In the genomic region with DNA sequence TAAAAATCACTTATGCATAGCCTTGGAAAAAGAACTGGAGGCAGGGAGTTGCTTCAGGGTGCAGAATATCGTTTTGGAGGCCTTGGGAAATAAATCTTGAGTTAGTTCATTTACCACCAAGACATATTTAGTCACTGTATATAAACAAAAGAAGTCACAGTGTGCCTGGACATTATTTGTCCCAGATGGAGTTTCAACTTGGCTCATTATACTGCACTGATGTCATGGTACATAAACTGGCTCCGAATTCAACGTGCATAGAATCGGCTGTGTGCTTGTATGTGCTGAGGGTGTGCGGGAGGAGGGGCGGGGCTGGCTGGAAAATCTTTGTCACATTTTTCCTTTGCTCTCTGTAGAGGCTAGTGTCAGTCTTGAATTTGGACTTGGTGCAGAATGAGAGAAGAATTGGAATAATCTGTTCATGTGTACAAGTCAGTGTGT, we compare ENCODE assay signal across 10 cellular contexts.
DNase-seq lines count a peak whose midpoint lies in the region; ATAC-seq and TF ChIP-seq lines count a peak whose summit lies in the region.
"Had no signal": no experiment of that assay in that cellular context is flagged by ENCODE, and none has a peak within 500 bp of the region (broad histone marks: within the 10 kb centered on the region; RNA-seq: fewer than 3 reads in every experiment).

No MANE protein-coding gene starts in this region.

- no peak overlapping the region for H3K27ac Mint-ChIP-seq in activated T-cell treated with anti-CD3 and anti-CD28 coated beads, Interleukin-2, amount 50 U/mL, for 72 hours

- no peak overlapping the region for H3K4me3 Mint-ChIP-seq in activated T-cell treated with anti-CD3 and anti-CD28 coated beads, Interleukin-2, amount 50 U/mL, for 72 hours

- in situ Hi-C loops in GM23248 (cut with MboI), result no loop called here

- H3F3A ChIP-seq in GM23248 (ENCODE audit: insufficient read depth), result peaks cover 71% of the 10 kb centered on the region

- 0 out of 2 replicates have a peak, but pooled peaks cover 4% of the 10 kb centered on the region for H4K20me1 ChIP-seq in GM23248 (ENCODE audit: insufficient read depth)

- H3K9me3 ChIP-seq in GM23248 (ENCODE audit: low read depth), result no peaks in the 10 kb centered on the region
- H3K9me3 ChIP-seq in adipocyte (ENCODE audit: control insufficient read depth, low read length), result no peaks in the 10 kb centered on the region
- no peaks in the 10 kb centered on the region for H3K9me3 ChIP-seq in right atrium auricular region
- H3K9me3 ChIP-seq: adrenal gland had no signal

- H3K4me2 ChIP-seq in GM23248 (ENCODE audit: unreplicated experiment), result peak overlapping the region; percentile 55

- DNase-seq in GM23248 (peak; percentile 86), adipocyte (ENCODE audit: low read depth) (peak; percentile 91), right atrium auricular region (ENCODE audit: low spot score) (peak; percentile 90), renal cortical epithelial cell (ENCODE audit: low read depth) (peak; percentile 65), NCI-H2227 treated with DMSO at 0.1 percent for 48 hours (lab: John Stamatoyannopoulos, UW) (no peak), NCI-H748 treated with DMSO at 0.1 percent for 48 hours (lab: John Stamatoyannopoulos, UW) (no peak)
- DNase-seq in stimulated activated CD4-positive, alpha-beta T cell treated with anti-CD3 and anti-CD28 coated beads, Interleukin-12 subunit alpha, Interleukin-12 subunit beta, amount 100 ng/mL, for 4 hours, result no peak
- DNase-seq in activated T-cell treated with anti-CD3 and anti-CD28 coated beads, Interleukin-2, amount 50 U/mL, for 72 hours, result no peak
- DNase-seq: T-helper 9 cell had no signal

- H3K27me3 ChIP-seq in GM23248 (replicated peaks; ENCODE audit: insufficient read depth), result no peaks in the 10 kb centered on the region
- H3K27me3 ChIP-seq in adipocyte (replicated peaks; ENCODE audit: control insufficient read depth, insufficient read depth, low read length), result no peaks in the 10 kb centered on the region
- no peaks in the 10 kb centered on the region for H3K27me3 ChIP-seq in right atrium auricular region
- H3K27me3 ChIP-seq: adrenal gland had no signal

- H2AFZ ChIP-seq in GM23248, result no peak overlapping the region

- H3K4me1 ChIP-seq in GM23248 (ENCODE audit: insufficient read depth) (peaks cover 54% of the 10 kb centered on the region), adipocyte (ENCODE audit: control insufficient read depth, insufficient read depth, low read length) (peaks cover 64% of the 10 kb centered on the region), right atrium auricular region (peaks cover 0 to 77% of the 10 kb centered on the region in 2 donors)

- H3K36me3 Mint-ChIP-seq in activated T-cell treated with anti-CD3 and anti-CD28 coated beads, Interleukin-2, amount 50 U/mL, for 72 hours (ENCODE audit: insufficient read depth in 2 of 2), result peaks cover 0 to 3% of the 10 kb centered on the region in 2 donors

- 4 to 7% methylated on average over 6 of the region's 6 CpGs for WGBS in GM23248 (ENCODE audit: low coverage in 1 of 2, low lambda C conversion rate in 2 of 2, missing lambda C conversion rate in 2 of 2), 2 experiments

- H3K9ac ChIP-seq in GM23248, result peak overlapping the region; percentile 52
- H3K9ac ChIP-seq in adipocyte (ENCODE audit: low read length), result peak overlapping the region; percentile 62

- H3K36me3 ChIP-seq in GM23248 (ENCODE audit: low read depth) (peaks cover 47% of the 10 kb centered on the region), adipocyte (ENCODE audit: control insufficient read depth, insufficient read depth, low read length, severe bottlenecking) (peaks cover 50% of the 10 kb centered on the region), right atrium auricular region (peaks cover 10% of the 10 kb centered on the region)

- H3K4me3 ChIP-seq in GM23248, result no peak overlapping the region
- H3K4me3 ChIP-seq in adipocyte (ENCODE audit: low read length), result peak overlapping the region; percentile 50
- no peak overlapping the region for H3K4me3 ChIP-seq in right atrium auricular region
- H3K4me3 ChIP-seq: adrenal gland had no signal

- no peaks in the 10 kb centered on the region for H3K27me3 Mint-ChIP-seq in activated T-cell treated with anti-CD3 and anti-CD28 coated beads, Interleukin-2, amount 50 U/mL, for 72 hours (ENCODE audit: low read depth)

- ATAC-seq in activated T-cell treated with anti-CD3 and anti-CD28 coated beads, Interleukin-2, amount 50 U/mL, for 72 hours (replicated peaks in 1 of 2), result no peak

- peaks cover 95% of the 10 kb centered on the region for H3K79me2 ChIP-seq in GM23248 (ENCODE audit: insufficient read depth)

- peak overlapping the region; percentile 71 for H3K27ac ChIP-seq in GM23248
- H3K27ac ChIP-seq in right atrium auricular region, result peak overlapping the region; percentile 70 to 80

- no peaks in the 10 kb centered on the region for H3K9me3 Mint-ChIP-seq in activated T-cell treated with anti-CD3 and anti-CD28 coated beads, Interleukin-2, amount 50 U/mL, for 72 hours

- no peaks in the 10 kb centered on the region for H3K9me2 ChIP-seq in GM23248 (ENCODE audit: insufficient read depth)

- no peak for TF ChIP-seq CTCF in right atrium auricular region (IDR thresholded peaks at IDR 0.05)

- peaks cover 22% of the 10 kb centered on the region for H3K4me1 Mint-ChIP-seq in activated T-cell treated with anti-CD3 and anti-CD28 coated beads, Interleukin-2, amount 50 U/mL, for 72 hours (ENCODE audit: low read depth)

Comparison
In these comparisons a context has a peak if more than half of its experiments do, and no peak if none do; other contexts are left out.
1. DNase-seq: peak in GM23248 (single experiment), adipocyte (single experiment), right atrium auricular region (single experiment) and renal cortical epithelial cell (single experiment); none in NCI-H2227 treated with DMSO at 0.1 percent for 48 hours (single experiment), stimulated activated CD4-positive, alpha-beta T cell treated with anti-CD3 and anti-CD28 coated beads, Interleukin-12 subunit alpha, Interleukin-12 subunit beta, amount 100 ng/mL, for 4 hours (single experiment), NCI-H748 treated with DMSO at 0.1 percent for 48 hours (single experiment) and activated T-cell treated with anti-CD3 and anti-CD28 coated beads, Interleukin-2, amount 50 U/mL, for 72 hours (0 of 2).